8 cellular contexts compared by ENCODE assay signal in genomic region chr17:17972126-17972951, GRCh38. TPM values are rescaled to one million over a fixed set of nuclear protein-coding genes. Genes with fewer than 3 reads are reported as not detected.
DNase-seq lines count a peak whose midpoint lies in the region; ATAC-seq, FAIRE-seq and TF ChIP-seq lines count a peak whose summit lies in the region.

A gene with protein sequence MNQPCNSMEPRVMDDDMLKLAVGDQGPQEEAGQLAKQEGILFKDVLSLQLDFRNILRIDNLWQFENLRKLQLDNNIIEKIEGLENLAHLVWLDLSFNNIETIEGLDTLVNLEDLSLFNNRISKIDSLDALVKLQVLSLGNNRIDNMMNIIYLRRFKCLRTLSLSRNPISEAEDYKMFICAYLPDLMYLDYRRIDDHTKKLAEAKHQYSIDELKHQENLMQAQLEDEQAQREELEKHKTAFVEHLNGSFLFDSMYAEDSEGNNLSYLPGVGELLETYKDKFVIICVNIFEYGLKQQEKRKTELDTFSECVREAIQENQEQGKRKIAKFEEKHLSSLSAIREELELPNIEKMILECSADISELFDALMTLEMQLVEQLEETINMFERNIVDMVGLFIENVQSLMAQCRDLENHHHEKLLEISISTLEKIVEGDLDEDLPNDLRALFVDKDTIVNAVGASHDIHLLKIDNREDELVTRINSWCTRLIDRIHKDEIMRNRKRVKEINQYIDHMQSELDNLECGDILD (plus strand): TSS chr17:17972862. CDS start chr17:17977599, 4,737 bp downstream.
Gene TOM1L2, minus strand, starts transcription at chr17:17972400. Its CDS starts 87 bp downstream, at chr17:17972313.

- no peaks in the 10 kb centered on the region for H3K36me3 Mint-ChIP-seq in naive thymus-derived CD8-positive, alpha-beta T cell
- no peaks in the 10 kb centered on the region for H3K36me3 Mint-ChIP-seq in stimulated activated naive B cell treated with anti-CD40 and anti-IgM and Interleukin-4, amounts not matched to agents 10 μg/mL and 1 μg/mL and 100 μg/mL, for 72 hours

- FAIRE-seq in H54 (lab: Jason Lieb, UNC): peak; percentile 94

- peak within 1 kb of the TSS; percentile 89 to 99 (median 95) for H3K4me3 Mint-ChIP-seq in naive thymus-derived CD8-positive, alpha-beta T cell
- peak within 1 kb of the TSS; percentile 96 for H3K4me3 Mint-ChIP-seq in stimulated activated naive B cell treated with anti-CD40 and anti-IgM and Interleukin-4, amounts not matched to agents 10 μg/mL and 1 μg/mL and 100 μg/mL, for 72 hours

- H3K27ac Mint-ChIP-seq in naive thymus-derived CD8-positive, alpha-beta T cell: peak within 1 kb of the TSS; percentile 81 to 99 (median 96)
- peak within 1 kb of the TSS; percentile 98 for H3K27ac Mint-ChIP-seq in stimulated activated naive B cell treated with anti-CD40 and anti-IgM and Interleukin-4, amounts not matched to agents 10 μg/mL and 1 μg/mL and 100 μg/mL, for 72 hours

- peaks cover 20 to 52% (median 48%) of the 10 kb centered on the region in 4 donors for H3K4me1 Mint-ChIP-seq in naive thymus-derived CD8-positive, alpha-beta T cell
- H3K4me1 Mint-ChIP-seq in stimulated activated naive B cell treated with anti-CD40 and anti-IgM and Interleukin-4, amounts not matched to agents 10 μg/mL and 1 μg/mL and 100 μg/mL, for 72 hours: peaks cover 10 to 14% of the 10 kb centered on the region in 2 donors

- TF ChIP-seq POLR2A in H54 (IDR thresholded peaks at IDR 0.05; ENCODE audit: low read depth, low read length): peak; percentile 79

- no peak for TF ChIP-seq CTCF in RWPE1 (conservative IDR thresholded peaks at IDR 0.05; ENCODE audit: low read depth)

- ATAC-seq in naive thymus-derived CD8-positive, alpha-beta T cell: peak; percentile 87 to 90
- peak; percentile 97 for ATAC-seq in stimulated activated naive B cell treated with anti-CD40 and anti-IgM and Interleukin-4, amounts not matched to agents 10 μg/mL and 1 μg/mL and 100 μg/mL, for 72 hours (replicated peaks)

- CTCF ChIA-PET in RWPE1 (lab: Yijun Ruan, JAX): interaction anchor here (0.8 to 0.9 kb wide), 2 partner anchors 61 to 112 kb away, joined by 4 to 6 read pairs; no protein-coding TSS in a partner anchor

- H3K27ac ChIP-seq in RWPE1: peak within 1 kb of the TSS; percentile 84

- DNase-seq in ELF-1 (ENCODE audit: low read depth, low spot score): peak; percentile 100
- DNase-seq in H54 (ENCODE audit: insufficient read length, low spot score): peak; percentile 100
- DNase-seq in LoVo (ENCODE audit: low spot score): peak; percentile 99
- peak; percentile 100 for DNase-seq in RWPE1 (ENCODE audit: low spot score)
- peak; percentile 100 for DNase-seq in activated T-helper 9 cell treated with anti-CD3 and anti-CD28 coated beads, Interleukin-2, amount 50 U/mL, for 16 hours (ENCODE audit: low read depth)
- peak; percentile 100 for DNase-seq in fibroblast of peridontal ligament (ENCODE audit: extremely low read depth)
- DNase-seq in naive thymus-derived CD8-positive, alpha-beta T cell: peak; percentile 97 to 100 (median 100)
- DNase-seq in stimulated activated naive B cell treated with anti-CD40 and anti-IgM and Interleukin-4, amounts not matched to agents 10 μg/mL and 1 μg/mL and 100 μg/mL, for 72 hours: peak; percentile 100

- no peaks in the 10 kb centered on the region for H3K27me3 Mint-ChIP-seq in naive thymus-derived CD8-positive, alpha-beta T cell
- no peaks in the 10 kb centered on the region for H3K27me3 Mint-ChIP-seq in stimulated activated naive B cell treated with anti-CD40 and anti-IgM and Interleukin-4, amounts not matched to agents 10 μg/mL and 1 μg/mL and 100 μg/mL, for 72 hours

- POLR2A ChIA-PET in RWPE1 (lab: Yijun Ruan, JAX; ENCODE audit: low non-redundant PET): interaction anchor here (0.6 to 1.6 kb wide), 2 partner anchors 70 to 135 kb away, joined by 3 read pairs; partner anchors contain the start of gene SREBF1
- POLR2A ChIA-PET in naive thymus-derived CD8-positive, alpha-beta T cell (lab: Charles Lee): interaction anchor here (0.6 to 7.1 kb wide), 15 partner anchors 14 to 1385 kb away, joined by 3 to 130 read pairs (median 4); partner anchors contain the start of genes ATPAF2, GID4, SMCR8 and SREBF1

- no peaks in the 10 kb centered on the region for H3K9me3 Mint-ChIP-seq in naive thymus-derived CD8-positive, alpha-beta T cell
- no peaks in the 10 kb centered on the region for H3K9me3 Mint-ChIP-seq in stimulated activated naive B cell treated with anti-CD40 and anti-IgM and Interleukin-4, amounts not matched to agents 10 μg/mL and 1 μg/mL and 100 μg/mL, for 72 hours

RNA-seq across cellular contexts. Expression of the first gene that starts in this region (rescaled TPM):
- 1 to 10 TPM; 1.1 to 1.7 TPM for total RNA-seq in naive thymus-derived CD8-positive, alpha-beta T cell
- under 1 TPM in 2 of 3 donors, not detected in 1; 0.31 to 0.91 TPM for polyA plus RNA-seq in naive thymus-derived CD8-positive, alpha-beta T cell

RNA-seq across cellular contexts. Expression of gene TOM1L2, which starts in this region (rescaled TPM):
- total RNA-seq in naive thymus-derived CD8-positive, alpha-beta T cell: 10 to 100 TPM; 65.2 to 71.1 TPM
- polyA plus RNA-seq in naive thymus-derived CD8-positive, alpha-beta T cell: 10 to 100 TPM in 1 of 3 donors, 1 to 10 TPM in 2; 2.5 to 11.6 (median 7.4) TPM

Comparison
In these comparisons a context has a peak if more than half of its experiments do, and no peak if none do; other contexts are left out.
1. Peak in every context shown above with its lines: DNase-seq, ATAC-seq and H3K27ac ChIP-seq.